Comparison of ENCODE assay signal across 1 cellular context in the genomic region with DNA sequence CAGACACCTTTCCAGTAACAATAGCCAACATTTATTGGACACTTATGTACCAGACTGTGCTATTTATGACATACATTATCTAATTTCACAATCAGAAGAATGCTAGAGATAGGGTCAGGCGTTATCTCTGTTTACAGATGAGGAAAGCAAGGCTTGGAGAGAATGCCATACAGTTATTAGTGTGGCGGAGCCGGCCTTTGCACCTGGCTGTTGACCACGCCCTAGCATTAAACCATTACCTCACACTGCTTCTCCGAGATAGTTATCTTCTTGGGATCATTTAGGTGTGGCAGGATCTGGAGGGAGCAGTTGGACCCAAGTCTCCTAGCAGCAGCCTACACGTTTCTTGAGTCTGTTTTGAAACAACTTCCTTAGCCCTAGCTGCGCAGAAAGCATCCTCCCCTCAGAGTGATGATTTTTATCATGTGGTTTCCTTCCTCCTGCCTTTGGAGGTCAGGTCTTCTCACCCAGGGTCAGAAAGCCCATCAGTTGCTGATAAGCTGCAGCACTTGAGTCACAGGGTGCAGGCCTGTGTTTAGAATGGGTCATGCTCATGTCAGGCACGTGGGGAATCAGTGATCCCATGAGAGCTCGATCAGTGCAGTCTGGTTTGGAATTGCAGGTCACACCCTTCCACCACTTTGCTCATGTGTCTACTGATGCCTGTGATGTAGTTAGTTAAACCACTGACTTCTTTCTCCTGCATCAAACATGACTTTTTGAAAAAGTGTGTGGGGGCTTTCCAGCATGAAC.
TF ChIP-seq lines count a peak whose summit lies in the region.

No MANE protein-coding gene starts in this region.

TF ChIP-seq in HepG2, 621 proteins besides CTCF, POLR2A, EP300 and RAD21 (continued from another document and continues in another):
- TF ChIP-seq, protein P1, sequence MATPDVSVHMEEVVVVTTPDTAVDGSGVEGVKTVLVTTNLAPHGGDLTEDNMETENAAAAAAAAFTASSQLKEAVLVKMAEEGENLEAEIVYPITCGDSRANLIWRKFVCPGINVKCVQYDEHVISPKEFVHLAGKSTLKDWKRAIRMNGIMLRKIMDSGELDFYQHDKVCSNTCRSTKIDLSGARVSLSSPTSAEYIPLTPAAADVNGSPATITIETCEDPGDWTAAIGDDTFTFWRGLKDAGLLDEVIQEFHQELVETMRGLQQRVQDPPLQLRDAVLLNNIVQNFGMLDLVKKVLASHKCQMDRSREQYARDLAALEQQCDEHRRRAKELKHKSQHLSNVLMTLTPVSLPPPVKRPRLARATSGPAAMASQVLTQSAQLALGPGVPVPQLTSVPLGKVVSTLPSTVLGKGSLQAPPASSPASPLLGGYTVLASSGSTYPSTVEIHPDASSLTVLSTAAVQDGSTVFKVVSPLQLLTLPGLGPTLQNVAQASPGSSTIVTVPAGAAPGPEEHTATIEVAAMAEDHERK (CRISPR knock-in tag; IDR thresholded peaks at IDR 0.05; ENCODE audit: low read depth): no peak
- TF ChIP-seq SNAPC5 (CRISPR knock-in tag; IDR thresholded peaks at IDR 0.05; ENCODE audit: borderline replicate concordance) (no peak), ZNF354B (CRISPR knock-in tag; IDR thresholded peaks at IDR 0.05) (no peak), ZBTB37 (CRISPR knock-in tag; IDR thresholded peaks at IDR 0.05) (peak; percentile 66), ARNTL (CRISPR knock-in tag; IDR thresholded peaks at IDR 0.05) (peak; percentile 75), ZNF496 (CRISPR knock-in tag; IDR thresholded peaks at IDR 0.05; ENCODE audit: insufficient replicate concordance) (no peak), SIN3A (IDR thresholded peaks at IDR 0.05; ENCODE audit: borderline replicate concordance, low read depth, low read length) (no peak), FOXJ3 (CRISPR knock-in tag; IDR thresholded peaks at IDR 0.05; ENCODE audit: borderline replicate concordance) (peak; percentile 68; the same call in 1 of the 2 replicates), ZNF619 (CRISPR knock-in tag; IDR thresholded peaks at IDR 0.05) (no peak), ZKSCAN5 (CRISPR knock-in tag; IDR thresholded peaks at IDR 0.05) (no peak), ZNF10 (CRISPR knock-in tag; IDR thresholded peaks at IDR 0.05; ENCODE audit: borderline replicate concordance, low read depth) (no peak), CBFB (CRISPR knock-in tag; IDR thresholded peaks at IDR 0.05) (0 out of 2 replicates have a peak, but pooled peaks have one; percentile 17), ATF7 (IDR thresholded peaks at IDR 0.05) (peak; percentile 45; the same call in 1 of the 2 replicates), ATF7 (CRISPR knock-in tag; IDR thresholded peaks at IDR 0.05) (peak; percentile 52; the same call in 1 of the 2 replicates), ZNF678 (CRISPR knock-in tag; IDR thresholded peaks at IDR 0.05) (no peak), HHEX (CRISPR knock-in tag; IDR thresholded peaks at IDR 0.05) (peak; percentile 38; the same call in 1 of the 2 replicates), JUN (CRISPR knock-in tag; IDR thresholded peaks at IDR 0.05) (peak; percentile 87), ZSCAN25 (CRISPR knock-in tag; IDR thresholded peaks at IDR 0.05) (no peak), BORCS8-MEF2B (CRISPR knock-in tag; IDR thresholded peaks at IDR 0.05) (no peak), ZNF33A (CRISPR knock-in tag; IDR thresholded peaks at IDR 0.05; ENCODE audit: borderline replicate concordance) (no peak), SCMH1 (CRISPR knock-in tag; IDR thresholded peaks at IDR 0.05; ENCODE audit: borderline replicate concordance) (no peak), ARID5B (CRISPR knock-in tag; IDR thresholded peaks at IDR 0.05) (peak; percentile 96), PHF20 (CRISPR knock-in tag; IDR thresholded peaks at IDR 0.05) (no peak), HDAC2 (CRISPR knock-in tag; IDR thresholded peaks at IDR 0.05) (peak; percentile 94), ATF7-NPFF (CRISPR knock-in tag; IDR thresholded peaks at IDR 0.05; ENCODE audit: low read depth) (no peak), MIER2 (CRISPR knock-in tag; IDR thresholded peaks at IDR 0.05) (no peak), MTA1 (CRISPR knock-in tag; IDR thresholded peaks at IDR 0.05; ENCODE audit: borderline replicate concordance) (peak; percentile 70; the same call in 1 of the 2 replicates), KDM2A (CRISPR knock-in tag; IDR thresholded peaks at IDR 0.05; ENCODE audit: borderline replicate concordance, low read depth) (peak; percentile 53), CEBPB (IDR thresholded peaks at IDR 0.05; ENCODE audit: borderline replicate concordance, low read depth, low read length) (peak; percentile 90), NFIB (CRISPR knock-in tag; IDR thresholded peaks at IDR 0.05; ENCODE audit: borderline replicate concordance) (no peak), HNRNPUL1 (IDR thresholded peaks at IDR 0.05; ENCODE audit: low read depth, low read length) (no peak), TCF12 (IDR thresholded peaks at IDR 0.05) (no peak), TCF12 (CRISPR knock-in tag; IDR thresholded peaks at IDR 0.05) (0 out of 2 replicates have a peak, but pooled peaks have one; percentile 43), ZMYM4 (CRISPR knock-in tag; IDR thresholded peaks at IDR 0.05) (no peak)
- TF ChIP-seq, protein P2, sequence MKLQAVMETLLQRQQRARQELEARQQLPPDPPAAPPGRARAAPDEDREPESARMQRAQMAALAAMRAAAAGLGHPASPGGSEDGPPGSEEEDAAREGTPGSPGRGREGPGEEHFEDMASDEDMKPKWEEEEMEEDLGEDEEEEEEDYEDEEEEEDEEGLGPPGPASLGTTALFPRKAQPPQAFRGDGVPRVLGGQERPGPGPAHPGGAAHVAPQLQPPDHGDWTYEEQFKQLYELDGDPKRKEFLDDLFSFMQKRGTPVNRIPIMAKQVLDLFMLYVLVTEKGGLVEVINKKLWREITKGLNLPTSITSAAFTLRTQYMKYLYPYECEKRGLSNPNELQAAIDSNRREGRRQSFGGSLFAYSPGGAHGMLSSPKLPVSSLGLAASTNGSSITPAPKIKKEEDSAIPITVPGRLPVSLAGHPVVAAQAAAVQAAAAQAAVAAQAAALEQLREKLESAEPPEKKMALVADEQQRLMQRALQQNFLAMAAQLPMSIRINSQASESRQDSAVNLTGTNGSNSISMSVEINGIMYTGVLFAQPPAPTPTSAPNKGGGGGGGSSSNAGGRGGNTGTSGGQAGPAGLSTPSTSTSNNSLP (IDR thresholded peaks at IDR 0.05; ENCODE audit: low read depth, low read length): peak; percentile 72
- TF ChIP-seq, protein P3, sequence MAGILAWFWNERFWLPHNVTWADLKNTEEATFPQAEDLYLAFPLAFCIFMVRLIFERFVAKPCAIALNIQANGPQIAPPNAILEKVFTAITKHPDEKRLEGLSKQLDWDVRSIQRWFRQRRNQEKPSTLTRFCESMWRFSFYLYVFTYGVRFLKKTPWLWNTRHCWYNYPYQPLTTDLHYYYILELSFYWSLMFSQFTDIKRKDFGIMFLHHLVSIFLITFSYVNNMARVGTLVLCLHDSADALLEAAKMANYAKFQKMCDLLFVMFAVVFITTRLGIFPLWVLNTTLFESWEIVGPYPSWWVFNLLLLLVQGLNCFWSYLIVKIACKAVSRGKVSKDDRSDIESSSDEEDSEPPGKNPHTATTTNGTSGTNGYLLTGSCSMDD (CRISPR knock-in tag; IDR thresholded peaks at IDR 0.05): no peak
- TF ChIP-seq, protein P4, sequence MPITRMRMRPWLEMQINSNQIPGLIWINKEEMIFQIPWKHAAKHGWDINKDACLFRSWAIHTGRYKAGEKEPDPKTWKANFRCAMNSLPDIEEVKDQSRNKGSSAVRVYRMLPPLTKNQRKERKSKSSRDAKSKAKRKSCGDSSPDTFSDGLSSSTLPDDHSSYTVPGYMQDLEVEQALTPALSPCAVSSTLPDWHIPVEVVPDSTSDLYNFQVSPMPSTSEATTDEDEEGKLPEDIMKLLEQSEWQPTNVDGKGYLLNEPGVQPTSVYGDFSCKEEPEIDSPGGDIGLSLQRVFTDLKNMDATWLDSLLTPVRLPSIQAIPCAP (CRISPR knock-in tag; IDR thresholded peaks at IDR 0.05; ENCODE audit: low read depth): no peak
- TF ChIP-seq, protein P5, sequence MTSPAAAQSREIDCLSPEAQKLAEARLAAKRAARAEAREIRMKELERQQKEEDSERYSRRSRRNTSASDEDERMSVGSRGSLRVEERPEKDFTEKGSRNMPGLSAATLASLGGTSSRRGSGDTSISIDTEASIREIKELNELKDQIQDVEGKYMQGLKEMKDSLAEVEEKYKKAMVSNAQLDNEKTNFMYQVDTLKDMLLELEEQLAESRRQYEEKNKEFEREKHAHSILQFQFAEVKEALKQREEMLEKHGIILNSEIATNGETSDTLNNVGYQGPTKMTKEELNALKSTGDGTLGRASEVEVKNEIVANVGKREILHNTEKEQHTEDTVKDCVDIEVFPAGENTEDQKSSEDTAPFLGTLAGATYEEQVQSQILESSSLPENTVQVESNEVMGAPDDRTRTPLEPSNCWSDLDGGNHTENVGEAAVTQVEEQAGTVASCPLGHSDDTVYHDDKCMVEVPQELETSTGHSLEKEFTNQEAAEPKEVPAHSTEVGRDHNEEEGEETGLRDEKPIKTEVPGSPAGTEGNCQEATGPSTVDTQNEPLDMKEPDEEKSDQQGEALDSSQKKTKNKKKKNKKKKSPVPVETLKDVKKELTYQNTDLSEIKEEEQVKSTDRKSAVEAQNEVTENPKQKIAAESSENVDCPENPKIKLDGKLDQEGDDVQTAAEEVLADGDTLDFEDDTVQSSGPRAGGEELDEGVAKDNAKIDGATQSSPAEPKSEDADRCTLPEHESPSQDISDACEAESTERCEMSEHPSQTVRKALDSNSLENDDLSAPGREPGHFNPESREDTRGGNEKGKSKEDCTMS (CRISPR knock-in tag; conservative IDR thresholded peaks at IDR 0.05): no peak
- TF ChIP-seq, protein P6, sequence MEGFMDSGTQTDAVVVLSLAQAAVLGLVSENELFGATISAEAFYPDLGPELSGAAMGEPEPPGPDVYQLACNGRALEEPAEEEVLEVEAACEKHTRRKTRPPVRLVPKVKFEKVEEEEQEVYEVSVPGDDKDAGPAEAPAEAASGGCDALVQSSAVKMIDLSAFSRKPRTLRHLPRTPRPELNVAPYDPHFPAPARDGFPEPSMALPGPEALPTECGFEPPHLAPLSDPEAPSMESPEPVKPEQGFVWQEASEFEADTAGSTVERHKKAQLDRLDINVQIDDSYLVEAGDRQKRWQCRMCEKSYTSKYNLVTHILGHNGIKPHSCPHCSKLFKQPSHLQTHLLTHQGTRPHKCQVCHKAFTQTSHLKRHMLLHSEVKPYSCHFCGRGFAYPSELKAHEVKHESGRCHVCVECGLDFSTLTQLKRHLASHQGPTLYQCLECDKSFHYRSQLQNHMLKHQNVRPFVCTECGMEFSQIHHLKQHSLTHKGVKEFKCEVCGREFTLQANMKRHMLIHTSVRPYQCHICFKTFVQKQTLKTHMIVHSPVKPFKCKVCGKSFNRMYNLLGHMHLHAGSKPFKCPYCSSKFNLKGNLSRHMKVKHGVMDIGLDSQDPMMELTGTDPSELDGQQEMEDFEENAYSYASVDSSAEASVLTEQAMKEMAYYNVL (CRISPR knock-in tag; IDR thresholded peaks at IDR 0.05; ENCODE audit: borderline replicate concordance): peak; percentile 87; the same call in 1 of the 2 replicates
